ENCODE assay signal across 3 cellular contexts in the genomic region with DNA sequence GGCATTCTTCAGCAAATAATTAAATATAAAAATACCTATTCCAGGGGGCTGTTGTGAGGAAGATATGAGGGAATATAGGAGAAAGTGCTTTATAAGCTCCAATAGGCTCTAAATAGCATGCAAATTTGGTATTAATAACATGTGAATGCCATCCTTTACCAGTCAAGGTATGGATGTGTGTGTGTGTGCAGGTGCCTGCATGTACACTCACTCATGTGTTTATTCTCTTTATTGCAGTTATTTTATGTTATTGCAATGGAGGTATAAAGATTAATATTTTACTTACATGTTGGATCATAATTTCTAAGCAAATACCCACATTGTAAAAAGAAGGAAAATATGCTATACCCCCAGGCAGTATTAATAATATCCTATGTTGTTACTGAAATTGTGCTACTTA.
"Had no signal": no experiment of that assay in that cellular context is flagged by ENCODE, and none has a peak within 500 bp of the region (broad histone marks: within the 10 kb centered on the region; RNA-seq: fewer than 3 reads in every experiment).

No MANE protein-coding gene starts in this region.

- H3K4me3 ChIP-seq: GM12878 had no signal

- DNase-seq: GDM1, GF-D8 had no signal

- ATAC-seq: GM12878 had no signal
